9 cellular contexts compared by ENCODE assay signal in the genomic region with DNA sequence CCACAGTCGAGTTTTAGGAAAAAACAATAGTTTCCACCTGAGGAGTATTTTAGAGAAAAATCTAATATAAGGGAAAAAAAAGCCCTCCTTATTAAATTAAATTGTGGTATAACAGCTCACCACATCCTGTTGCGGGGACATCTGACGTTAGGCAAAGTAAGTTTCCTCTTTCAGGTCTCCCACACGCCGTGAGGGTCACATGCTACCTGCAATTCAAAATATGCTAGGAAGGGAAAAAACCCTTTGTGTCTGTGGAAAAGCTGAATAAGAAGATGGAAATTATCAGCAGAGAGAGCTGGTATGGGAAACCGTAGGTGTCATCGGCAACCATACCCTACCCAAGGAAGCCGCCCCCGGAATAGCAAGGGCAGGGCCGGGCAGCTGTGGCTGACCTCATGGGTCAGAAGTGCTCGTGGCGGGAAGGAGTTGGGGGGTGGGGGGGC.
DNase-seq lines count a peak whose midpoint lies in the region; ATAC-seq and TF ChIP-seq lines count a peak whose summit lies in the region.
"Had no signal": no experiment of that assay in that cellular context is flagged by ENCODE, and none has a peak within 500 bp of the region (broad histone marks: within the 10 kb centered on the region; RNA-seq: fewer than 3 reads in every experiment).

No MANE protein-coding gene starts in this region.

- peak; percentile 57 for DNase-seq in activated naive CD8-positive, alpha-beta T cell treated with anti-CD3 and anti-CD28 coated beads, Interleukin-2, amount 50 U/mL, for 16 hours (ENCODE audit: low read depth, low spot score)
- peak; percentile 62 to 77 (median 72) for DNase-seq in stimulated activated CD4-positive, alpha-beta T cell treated with anti-CD3 and anti-CD28 coated beads, TNF-alpha, amount 100 ng/mL, for 24 hours (ENCODE audit: low read depth in 3 of 3)
- no peak for DNase-seq in NK-92 (lab: John Stamatoyannopoulos, UW; ENCODE audit: unreplicated experiment)
- no peak for DNase-seq in EL
- DNase-seq in occipital lobe (lab: John Stamatoyannopoulos, UW), result no peak

- peak overlapping the region; percentile 20 for H3K4me3 ChIP-seq in SU-DHL-6 (ENCODE audit: insufficient read depth, low read length, poor library complexity, severe bottlenecking)
- H3K4me3 ChIP-seq: HAP-1 had no signal

- no peaks in the 10 kb centered on the region for H3K27me3 ChIP-seq in SU-DHL-6 (ENCODE audit: low read length)

- ATAC-seq in GM18519 (IDR thresholded peaks at IDR 0.05; ENCODE audit: low FRiP score, unreplicated experiment) (peak; percentile 56), HG02884 (IDR thresholded peaks at IDR 0.05; ENCODE audit: unreplicated experiment) (peak; percentile 67)

- H3K4me2 ChIP-seq in SU-DHL-6 (ENCODE audit: low read depth, low read length, poor library complexity, severe bottlenecking), result peak overlapping the region; percentile 57

- no peak for TF ChIP-seq CTCF in SU-DHL-6 (IDR thresholded peaks at IDR 0.05; ENCODE audit: insufficient read depth, low read length, poor library complexity, severe bottlenecking)

- H4K20me1 ChIP-seq in SU-DHL-6 (ENCODE audit: low read depth, low read length), result no peaks in the 10 kb centered on the region

- no peaks in the 10 kb centered on the region for H3K9me3 ChIP-seq in SU-DHL-6 (ENCODE audit: insufficient read depth, low read length)
- H3K9me3 ChIP-seq: HAP-1 had no signal

- peak overlapping the region; percentile 61 for H3K9ac ChIP-seq in SU-DHL-6 (ENCODE audit: low read length)

- H3F3A ChIP-seq in SU-DHL-6 (ENCODE audit: insufficient read depth), result peaks cover 13% of the 10 kb centered on the region

- H3K79me2 ChIP-seq in SU-DHL-6 (ENCODE audit: insufficient read depth, low read length), result no peaks in the 10 kb centered on the region

- H3K9me2 ChIP-seq in SU-DHL-6 (replicated peaks; ENCODE audit: insufficient read depth, low read length), result no peaks in the 10 kb centered on the region

- no peak overlapping the region for H2AFZ ChIP-seq in SU-DHL-6 (ENCODE audit: low read depth, low read length, severe bottlenecking)

- peak overlapping the region; percentile 91 for H3K27ac ChIP-seq in SU-DHL-6 (ENCODE audit: low read depth, low read length)

- H3K36me3 ChIP-seq in SU-DHL-6 (ENCODE audit: low read length), result no peaks in the 10 kb centered on the region
- H3K36me3 ChIP-seq: HAP-1 had no signal

Comparison
In these comparisons a context has a peak if more than half of its experiments do, and no peak if none do; other contexts are left out.
1. DNase-seq: peak in activated naive CD8-positive, alpha-beta T cell treated with anti-CD3 and anti-CD28 coated beads, Interleukin-2, amount 50 U/mL, for 16 hours (single experiment) and stimulated activated CD4-positive, alpha-beta T cell treated with anti-CD3 and anti-CD28 coated beads, TNF-alpha, amount 100 ng/mL, for 24 hours (3 of 3); none in NK-92 (single experiment), EL (single experiment) and occipital lobe (single experiment).